ENCODE assay signal across 1 cellular context in the genomic region with DNA sequence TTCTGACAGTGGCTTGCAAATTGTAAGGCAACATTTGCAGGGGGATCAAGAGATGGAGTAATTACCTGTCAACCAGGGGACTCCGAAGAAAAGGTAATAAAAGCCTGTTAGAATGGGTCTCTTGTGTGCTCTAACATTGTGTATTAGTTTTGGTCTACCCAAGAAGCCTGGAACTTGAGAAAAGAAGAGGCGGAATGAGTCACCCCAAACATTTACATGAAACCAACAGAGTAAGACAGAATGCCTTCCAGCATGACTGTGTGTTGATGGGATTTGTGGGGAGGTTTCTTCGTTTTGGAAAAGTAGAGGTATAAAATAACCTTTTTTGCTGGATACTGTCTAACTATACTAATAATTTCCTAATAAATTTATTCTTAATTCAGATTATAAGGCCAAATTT.
TF ChIP-seq lines count a peak whose summit lies in the region.

No MANE protein-coding gene starts in this region.

TF ChIP-seq in IMR-90, 13 proteins besides CTCF, POLR2A, EP300 and RAD21:
- TF ChIP-seq CHD1 (IDR thresholded peaks at IDR 0.05; ENCODE audit: low read depth, low read length) = no peak
- TF ChIP-seq MAZ (IDR thresholded peaks at IDR 0.05; ENCODE audit: borderline replicate concordance, low read depth, low read length) = no peak
- TF ChIP-seq CEBPB (IDR thresholded peaks at IDR 0.05; ENCODE audit: low read depth, low read length) = no peak
- no peak for TF ChIP-seq MAFK (IDR thresholded peaks at IDR 0.05; ENCODE audit: low read depth, low read length)
- no peak for TF ChIP-seq MXI1 (IDR thresholded peaks at IDR 0.05; ENCODE audit: borderline replicate concordance, low read depth, low read length)
- peak; percentile 70 for TF ChIP-seq FOS (IDR thresholded peaks at IDR 0.05; ENCODE audit: low read depth, low read length)
- TF ChIP-seq SMC3 (IDR thresholded peaks at IDR 0.05; ENCODE audit: low read depth, low read length) = no peak
